ENCODE assay signal across 8 cellular contexts in genomic region chr20:2751868-2752630, GRCh38. TPM values are rescaled to one million over a fixed set of nuclear protein-coding genes. Genes with fewer than 3 reads are reported as not detected.
DNase-seq lines count a peak whose midpoint lies in the region; ATAC-seq and TF ChIP-seq lines count a peak whose summit lies in the region.

No MANE protein-coding gene starts in this region.

- H3F3A ChIP-seq in neural cell (ENCODE audit: insufficient read depth, low read length, poor library complexity, severe bottlenecking) = no peaks in the 10 kb centered on the region

- no peaks in the 10 kb centered on the region for H3K36me3 ChIP-seq in ACC112 (ENCODE audit: insufficient read depth, low read length)
- no peaks in the 10 kb centered on the region for H3K36me3 ChIP-seq in neural cell (ENCODE audit: insufficient read depth, low read length)

- H3K9ac ChIP-seq in neural cell (ENCODE audit: low read length) = no peak overlapping the region

- H3K27ac ChIP-seq in ACC112 (ENCODE audit: low read depth, low read length) = no peak overlapping the region
- H3K27ac ChIP-seq in neural cell (ENCODE audit: low read length) = no peak overlapping the region

- TF ChIP-seq EP300 in neural cell (conservative IDR thresholded peaks at IDR 0.05; ENCODE audit: poor library complexity, severe bottlenecking) = no peak

- ATAC-seq in GM19351 (IDR thresholded peaks at IDR 0.05; ENCODE audit: unreplicated experiment) (no peak), HG03135 (IDR thresholded peaks at IDR 0.05; ENCODE audit: unreplicated experiment) (no peak)

- no peak for TF ChIP-seq CTCF in neural cell (IDR thresholded peaks at IDR 0.05; ENCODE audit: poor library complexity, severe bottlenecking)

- H2AFZ ChIP-seq in ACC112 (ENCODE audit: low read length, unreplicated experiment) (peak overlapping the region; percentile 73), neural cell (ENCODE audit: low read depth, low read length) (no peak overlapping the region)

- no peaks in the 10 kb centered on the region for H3K9me3 ChIP-seq in neural cell (ENCODE audit: low read length)

- TF ChIP-seq RAD21 in neural cell (conservative IDR thresholded peaks at IDR 0.05) = no peak

- H3K4me1 ChIP-seq in ACC112 (ENCODE audit: control insufficient read depth, insufficient read depth, low read length, unreplicated experiment) = no peaks in the 10 kb centered on the region

- H3K27me3 ChIP-seq in ACC112 (ENCODE audit: insufficient read depth, low read length) (peaks cover 84% of the 10 kb centered on the region), neural cell (ENCODE audit: insufficient read depth, low read depth, low read length) (peaks cover 74% of the 10 kb centered on the region)

- no peaks in the 10 kb centered on the region for H3K9me2 ChIP-seq in neural cell (ENCODE audit: insufficient read depth, low read length)

- no peaks in the 10 kb centered on the region for H4K20me1 ChIP-seq in neural cell (ENCODE audit: insufficient read depth)

- no peak overlapping the region for H3K4me2 ChIP-seq in neural cell (ENCODE audit: low read length)

- H3K79me2 ChIP-seq in ACC112 (ENCODE audit: control insufficient read depth, insufficient read depth, low read length, unreplicated experiment) (no peaks in the 10 kb centered on the region), neural cell (replicated peaks; ENCODE audit: insufficient read depth, low read length) (no peaks in the 10 kb centered on the region)

- peak; percentile 49 for DNase-seq in HK-2 (ENCODE audit: unreplicated experiment)
- peak; percentile 37 for DNase-seq in activated CD4-positive, alpha-beta T cell treated with anti-CD3 and anti-CD28 coated beads for 1 hour
- DNase-seq in effector CD4-positive, alpha-beta T cell = peak; percentile 33
- DNase-seq in iPS-NIHi7 (ENCODE audit: extremely low spot score) = no peak

- H3K4me3 ChIP-seq in ACC112 (ENCODE audit: low read depth, low read length) (peak overlapping the region; percentile 69), neural cell (ENCODE audit: low read length) (peak overlapping the region; percentile 51)

TF ChIP-seq in neural cell, 6 proteins besides CTCF, POLR2A, EP300 and RAD21:
- TF ChIP-seq REST (IDR thresholded peaks at IDR 0.05; ENCODE audit: borderline replicate concordance) (no peak), MXI1 (conservative IDR thresholded peaks at IDR 0.05; ENCODE audit: poor library complexity, severe bottlenecking) (no peak), EZH2 (IDR thresholded peaks at IDR 0.05; ENCODE audit: borderline replicate concordance, insufficient read depth, low read length, poor library complexity, severe bottlenecking) (peak; percentile 82)
TF ChIP-seq in neural cell: peak in this region for 1.

RNA-seq across cellular contexts. Expression of gene CPXM1, which starts 48.4 kb away (rescaled TPM):
- 42.1 and 44.0 TPM in 2 replicates for polyA plus RNA-seq in neural cell
- polyA minus RNA-seq in neural cell = 14.9 and 15.5 TPM in 2 replicates

RNA-seq across cellular contexts. Expression of gene EBF4, which starts 59.5 kb away (rescaled TPM):
- 10.3 and 13.2 TPM in 2 replicates for polyA plus RNA-seq in neural cell
- polyA minus RNA-seq in neural cell = 8.0 and 9.1 TPM in 2 replicates
